ENCODE assay signal across 18 cellular contexts in the genomic region with DNA sequence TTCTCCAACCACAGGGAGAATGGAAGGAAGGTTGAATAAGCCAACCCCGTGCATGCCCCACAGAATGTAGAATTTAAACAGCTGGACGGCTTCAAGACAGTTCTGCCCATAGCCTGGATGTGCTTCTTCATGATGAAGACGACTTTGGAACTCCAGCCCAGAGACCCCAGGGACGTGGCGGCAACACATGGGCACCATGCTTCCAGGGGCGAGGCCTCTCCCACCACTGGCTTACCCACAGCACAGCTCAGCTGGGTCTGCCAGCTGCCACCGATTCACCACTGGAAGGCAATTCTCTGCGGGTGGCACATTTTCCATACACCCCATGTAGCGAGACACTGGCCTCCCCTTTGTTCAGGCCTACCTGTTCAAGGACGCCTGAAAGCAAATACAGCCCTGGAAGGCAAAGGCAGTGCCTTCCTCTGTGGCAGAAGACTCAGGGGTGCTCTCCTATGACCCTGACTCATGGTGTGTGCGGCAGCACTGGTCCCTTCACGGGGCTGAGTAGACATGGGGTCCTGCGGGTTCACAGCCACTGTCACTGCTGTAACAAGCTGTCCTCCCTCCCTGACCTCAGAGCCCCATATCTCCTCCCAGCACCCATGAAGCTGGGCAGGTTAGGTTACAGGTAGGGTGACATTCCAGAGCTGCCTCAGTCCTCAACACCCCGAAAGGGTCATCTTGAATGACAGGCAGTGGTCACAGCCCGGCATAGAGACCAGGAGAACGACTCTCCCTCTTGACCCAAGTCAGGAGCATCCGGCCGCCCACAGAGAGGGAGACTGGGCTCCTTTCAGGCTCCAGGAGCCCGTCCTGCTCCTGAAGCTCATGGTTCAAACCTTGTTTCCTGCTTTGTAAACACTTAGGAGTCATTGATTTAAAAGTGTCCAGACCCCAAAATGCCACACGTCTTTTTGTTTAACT.
DNase-seq lines count a peak whose midpoint lies in the region; ATAC-seq and TF ChIP-seq lines count a peak whose summit lies in the region.
"Had no signal": no experiment of that assay in that cellular context is flagged by ENCODE, and none has a peak within 500 bp of the region (broad histone marks: within the 10 kb centered on the region; RNA-seq: fewer than 3 reads in every experiment).

No MANE protein-coding gene starts in this region.

- no peak for TF ChIP-seq EP300 in esophagus muscularis mucosa (IDR thresholded peaks at IDR 0.05)

- no peak for ATAC-seq in HG03565 (IDR thresholded peaks at IDR 0.05; ENCODE audit: unreplicated experiment)
- ATAC-seq: A549, GM12878 had no signal

- H3K36me3 ChIP-seq in esophagus muscularis mucosa (no peaks in the 10 kb centered on the region), spleen (no peaks in the 10 kb centered on the region)
- H3K36me3 ChIP-seq: Peyer's patch had no signal

- DNase-seq in activated CD8-positive, alpha-beta memory T cell treated with anti-CD3 and anti-CD28 coated beads for 24 hours: peak; percentile 17
- no peak for DNase-seq in activated CD8-positive, alpha-beta memory T cell treated with anti-CD3 and anti-CD28 coated beads, Interleukin-2, amount 50 U/mL, for 4 hours
- DNase-seq in NCI-H345 (lab: John Stamatoyannopoulos, UW): peak; percentile 77
- DNase-seq in esophagus muscularis mucosa (ENCODE audit: extremely low spot score): peak; percentile 74
- peak; percentile 60 for DNase-seq in spleen
- DNase-seq in nucleus accumbens (lab: John Stamatoyannopoulos, UW): no peak
- DNase-seq in NCI-H187 treated with DMSO at 0.1 percent for 48 hours (lab: John Stamatoyannopoulos, UW): no peak
- DNase-seq: GM23248, KBM-7, NCI-H1694, NCI-H510A, Right ventricle myocardium superior had no signal

- TF ChIP-seq CTCF in esophagus muscularis mucosa (IDR thresholded peaks at IDR 0.05) (no peak), spleen (IDR thresholded peaks at IDR 0.05 in 8 of 11, conservative IDR thresholded peaks at IDR 0.05 in 3 of 11) (no peak)

- no peak for TF ChIP-seq POLR2A in esophagus muscularis mucosa (IDR thresholded peaks at IDR 0.05; ENCODE audit: low read depth)
- TF ChIP-seq POLR2A in spleen (IDR thresholded peaks at IDR 0.05): no peak

- no peak overlapping the region for H3K27ac ChIP-seq in esophagus muscularis mucosa (replicated peaks in 1 of 4)
- H3K27ac ChIP-seq in spleen: no peak overlapping the region
- H3K27ac ChIP-seq: A549, C4-2B, GM23248, HL-60, Peyer's patch had no signal

- H3K27me3 ChIP-seq in esophagus muscularis mucosa (peaks cover 0 to 87% (median 6%) of the 10 kb centered on the region in 4 donors), spleen (replicated peaks in 1 of 7) (peaks cover 0 to 73% (median 8%) of the 10 kb centered on the region in 7 donors)
- H3K27me3 ChIP-seq: Peyer's patch had no signal

- H3K4me3 ChIP-seq in esophagus muscularis mucosa (no peak overlapping the region), spleen (no peak overlapping the region)
- H3K4me3 ChIP-seq: A549, GM12878, GM23248, Peyer's patch had no signal

- H3K9me3 ChIP-seq in esophagus muscularis mucosa (no peaks in the 10 kb centered on the region), spleen (no peaks in the 10 kb centered on the region)
- H3K9me3 ChIP-seq: A549, Peyer's patch had no signal

- intact Hi-C loops in esophagus muscularis mucosa (cut with DNase I): no loop called here
- intact Hi-C loops in spleen (cut with DNase I; ENCODE audit: low total_unique reads): no loop called here

- H3K4me1 ChIP-seq in esophagus muscularis mucosa: peaks cover 0 to 1% (median under 1%) of the 10 kb centered on the region in 4 donors
- peaks cover 0 to 2% (median 0%) of the 10 kb centered on the region in 6 donors for H3K4me1 ChIP-seq in spleen
- H3K4me1 ChIP-seq: A549, Peyer's patch had no signal

- 76% methylated on average over 10 of the region's 20 CpGs for WGBS in esophagus muscularis mucosa
- 67 to 83% (median 78%) methylated on average over 13 to 20 of the region's 20 CpGs for WGBS in spleen, 5 donors

Comparison
In these comparisons a context has a peak if more than half of its experiments do, and no peak if none do; other contexts are left out.
1. DNase-seq: peak in activated CD8-positive, alpha-beta memory T cell treated with anti-CD3 and anti-CD28 coated beads for 24 hours (single experiment), NCI-H345 (single experiment), esophagus muscularis mucosa (single experiment) and spleen (single experiment); none in activated CD8-positive, alpha-beta memory T cell treated with anti-CD3 and anti-CD28 coated beads, Interleukin-2, amount 50 U/mL, for 4 hours (single experiment), nucleus accumbens (0 of 56) and NCI-H187 treated with DMSO at 0.1 percent for 48 hours (single experiment).